ENCODE assay signal across 8 cellular contexts in the genomic region with DNA sequence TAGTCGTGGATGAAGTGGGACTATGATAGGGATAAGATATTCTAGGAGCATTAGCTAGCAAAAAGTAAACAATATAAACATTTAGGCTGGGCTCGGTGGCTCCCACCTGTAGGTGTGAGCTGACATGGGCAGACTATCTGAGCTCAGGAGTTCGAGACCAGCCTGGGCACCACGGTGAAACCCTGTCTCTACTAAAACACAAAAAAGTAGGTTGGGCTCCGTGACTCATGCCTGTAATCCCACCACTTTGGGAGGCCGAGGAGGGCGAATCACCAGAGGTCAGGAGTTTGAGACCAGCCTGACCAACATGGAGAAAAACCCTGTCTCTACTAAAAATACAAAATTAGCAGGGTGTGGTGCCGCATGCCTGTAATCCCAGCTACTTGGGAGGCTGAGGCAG. TPM values are rescaled to one million over a fixed set of nuclear protein-coding genes. Genes with fewer than 3 reads are reported as not detected.
DNase-seq lines count a peak whose midpoint lies in the region; ATAC-seq, FAIRE-seq and TF ChIP-seq lines count a peak whose summit lies in the region.
"Not testable (repeated sequence)": the region's sequence is repeated elsewhere in the genome, so short reads cannot be mapped to it uniquely, and the experiment has no call there.

No MANE protein-coding gene starts in this region.

- H3K36me3 ChIP-seq in GM23248 (ENCODE audit: low read depth) (peaks cover 94% of the 10 kb centered on the region), MG63 (peaks cover 98% of the 10 kb centered on the region), K562 (ENCODE audit: control insufficient read depth, insufficient read depth, low read length) (peaks cover 98% of the 10 kb centered on the region)

- CTCF ChIA-PET in A549 (lab: Yijun Ruan, JAX), result interaction anchor here (0.6 to 2.4 kb wide), 5 partner anchors 9 to 1891 kb away, joined by 3 to 8 read pairs (median 4); a partner anchor contains a TSS
- CTCF ChIA-PET in K562 (lab: Yijun Ruan, JAX; ENCODE audit: low intra/inter-chr PET ratio), result interaction anchor here (0.5 kb wide), 1 partner anchor 84 kb away, joined by 4 read pairs; no protein-coding TSS in a partner anchor

- H3K9me3 Mint-ChIP-seq in activated T-cell treated with anti-CD3 and anti-CD28 coated beads, Interleukin-2, amount 50 U/mL, for 24 hours; natural killer cell; stimulated activated naive B cell treated with anti-CD40 and anti-IgM and Interleukin-4, amounts not matched to agents 10 μg/mL and 1 μg/mL and 100 μg/mL, for 72 hours: not testable (repeated sequence)

- H2AFZ ChIP-seq in GM23248; K562 (ENCODE audit: low read depth, low read length): not testable (repeated sequence)

- TF ChIP-seq POLR2A in A549 (IDR thresholded peaks at IDR 0.05; ENCODE audit: low read length); K562 (conservative IDR thresholded peaks at IDR 0.05): not testable (repeated sequence)

- not testable (repeated sequence) for FAIRE-seq in A549 (lab: Jason Lieb, UNC); K562 (lab: Jason Lieb, UNC)

- peaks cover 70% of the 10 kb centered on the region for H3K4me1 Mint-ChIP-seq in activated T-cell treated with anti-CD3 and anti-CD28 coated beads, Interleukin-2, amount 50 U/mL, for 24 hours (ENCODE audit: low read depth)
- peaks cover 41 to 46% of the 10 kb centered on the region in 2 donors for H3K4me1 Mint-ChIP-seq in natural killer cell
- H3K4me1 Mint-ChIP-seq in stimulated activated naive B cell treated with anti-CD40 and anti-IgM and Interleukin-4, amounts not matched to agents 10 μg/mL and 1 μg/mL and 100 μg/mL, for 72 hours, result peaks cover 7 to 16% of the 10 kb centered on the region in 2 donors

- not testable (repeated sequence) for H3K9me1 ChIP-seq in K562 (ENCODE audit: control insufficient read depth, insufficient read depth, low read length)

- not testable (repeated sequence) for H3K27me3 ChIP-seq in GM23248 (replicated peaks; ENCODE audit: insufficient read depth); MG63; K562 (ENCODE audit: control insufficient read depth in 2 of 2, insufficient read depth in 2 of 2, low read length in 2 of 2)

- peaks cover 17% of the 10 kb centered on the region; the same call in 1 of the 2 replicates for H4K20me1 ChIP-seq in GM23248 (ENCODE audit: insufficient read depth)
- peaks cover 19% of the 10 kb centered on the region for H4K20me1 ChIP-seq in K562 (replicated peaks; ENCODE audit: control insufficient read depth, insufficient read depth, low read length)

- not testable (repeated sequence) for H3K27ac ChIP-seq in A549; K562 (ENCODE audit: extremely low read depth, low read depth, low read length)
- peak overlapping the region; percentile 55 for H3K27ac ChIP-seq in GM23248

- not testable (repeated sequence) for H3K27me3 Mint-ChIP-seq in activated T-cell treated with anti-CD3 and anti-CD28 coated beads, Interleukin-2, amount 50 U/mL, for 24 hours; natural killer cell (ENCODE audit: low read depth in 2 of 2); stimulated activated naive B cell treated with anti-CD40 and anti-IgM and Interleukin-4, amounts not matched to agents 10 μg/mL and 1 μg/mL and 100 μg/mL, for 72 hours

- H3K9me3 ChIP-seq in A549; GM23248 (ENCODE audit: low read depth); MG63; K562 (replicated peaks; ENCODE audit: control insufficient read depth, insufficient read depth, low read depth, low read length): not testable (repeated sequence)

- H3K4me2 ChIP-seq in A549; GM23248 (ENCODE audit: unreplicated experiment); K562 (ENCODE audit: insufficient read depth, low read length): not testable (repeated sequence)

- H3K36me3 Mint-ChIP-seq in activated T-cell treated with anti-CD3 and anti-CD28 coated beads, Interleukin-2, amount 50 U/mL, for 24 hours (ENCODE audit: low read depth), result peaks cover 96% of the 10 kb centered on the region
- H3K36me3 Mint-ChIP-seq in natural killer cell, result peaks cover 24% of the 10 kb centered on the region
- H3K36me3 Mint-ChIP-seq in stimulated activated naive B cell treated with anti-CD40 and anti-IgM and Interleukin-4, amounts not matched to agents 10 μg/mL and 1 μg/mL and 100 μg/mL, for 72 hours, result peaks cover 34 to 50% of the 10 kb centered on the region in 2 donors

- H3K4me3 ChIP-seq in A549; GM23248; MG63; K562; fibroblast of mammary gland (ENCODE audit: control insufficient read depth, low read depth, low read length): not testable (repeated sequence)

- TF ChIP-seq RAD21 in A549 (conservative IDR thresholded peaks at IDR 0.05 in 1 of 2, IDR thresholded peaks at IDR 0.05 in 1 of 2); K562 (CRISPR knock-in tag; conservative IDR thresholded peaks at IDR 0.05 in 1 of 2, IDR thresholded peaks at IDR 0.05 in 1 of 2): not testable (repeated sequence)

- H3K9ac ChIP-seq in GM23248, result peak overlapping the region; percentile 23; the same call in 1 of the 2 replicates
- not testable (repeated sequence) for H3K9ac ChIP-seq in K562 (ENCODE audit: insufficient read depth in 1 of 2, low read depth in 2 of 2, low read length in 2 of 2)

- POLR2A ChIA-PET in A549 (lab: Yijun Ruan, JAX) (interaction anchor here (1.7 to 1.9 kb wide), 2 partner anchors 11 to 24 kb away, joined by 7 to 15 read pairs; a partner anchor contains a TSS), K562 (lab: Yijun Ruan, JAX) (interaction anchor here (0.6 to 7.2 kb wide), 7 partner anchors 11 to 157 kb away, joined by 3 to 102 read pairs (median 5); a partner anchor contains a TSS)

- H3F3A ChIP-seq in GM23248 (ENCODE audit: insufficient read depth), result peaks cover 84% of the 10 kb centered on the region

- TF ChIP-seq CTCF in A549 (IDR thresholded peaks at IDR 0.05); K562 (IDR thresholded peaks at IDR 0.05 in 2 of 3, conservative IDR thresholded peaks at IDR 0.05 in 1 of 3; ENCODE audit: insufficient read depth in 2 of 3, low read depth in 1 of 3, low read length in 3 of 3); fibroblast of mammary gland (conservative IDR thresholded peaks at IDR 0.05; ENCODE audit: control insufficient read depth, insufficient read depth, low read depth, low read length); natural killer cell (IDR thresholded peaks at IDR 0.05): not testable (repeated sequence)

- BruUV-seq in K562 (replicated peaks; lab: Mats Ljungman, UMichigan), result not testable (repeated sequence)

- not testable (repeated sequence) for H3K9me2 ChIP-seq in GM23248 (ENCODE audit: insufficient read depth)

- H3K79me2 ChIP-seq in GM23248 (ENCODE audit: insufficient read depth), result peaks cover 100% of the 10 kb centered on the region
- H3K79me2 ChIP-seq in K562 (ENCODE audit: control insufficient read depth, insufficient read depth, low read length), result peaks cover 76% of the 10 kb centered on the region

- not testable (repeated sequence) for TF ChIP-seq EP300 in A549 (IDR thresholded peaks at IDR 0.05); K562 (IDR thresholded peaks at IDR 0.05; ENCODE audit: low read length)

- DNase-seq in A549 (ENCODE audit: low read depth in 1 of 2, low spot score in 1 of 2); K562 (ENCODE audit: extremely low read depth in 1 of 4, low spot score in 3 of 4); natural killer cell; stimulated activated naive B cell treated with anti-CD40 and anti-IgM and Interleukin-4, amounts not matched to agents 10 μg/mL and 1 μg/mL and 100 μg/mL, for 72 hours: not testable (repeated sequence)
- DNase-seq in GM23248 (peak; percentile 69), MG63 (peak; percentile 70), fibroblast of mammary gland (ENCODE audit: low read depth) (peak; percentile 35)
- peak; percentile 33 for DNase-seq in activated T-cell treated with anti-CD3 and anti-CD28 coated beads, Interleukin-2, amount 50 U/mL, for 24 hours

- 78% methylated on average over 8 of the region's 8 CpGs for WGBS in A549 (ENCODE audit: missing lambda C conversion rate)
- 63 to 68% methylated on average over 8 of the region's 8 CpGs for WGBS in GM23248 (ENCODE audit: low coverage in 1 of 2, low lambda C conversion rate in 2 of 2, missing lambda C conversion rate in 2 of 2), 2 experiments
- 88% methylated on average over 8 of the region's 8 CpGs for WGBS in K562 (ENCODE audit: insufficient coverage, low coverage, missing lambda C conversion rate)

- H3K4me1 ChIP-seq in A549; K562 (replicated peaks in 1 of 2; ENCODE audit: control insufficient read depth in 2 of 2, insufficient read depth in 2 of 2, low read length in 2 of 2): not testable (repeated sequence)
- peaks cover 19% of the 10 kb centered on the region for H3K4me1 ChIP-seq in GM23248 (ENCODE audit: insufficient read depth)

- in situ Hi-C loops in GM23248 (cut with MboI); K562 (cut with MboI): not testable (repeated sequence)

- intact Hi-C loops in K562 (cut with micrococcal nuclease); natural killer cell (cut with micrococcal nuclease): not testable (repeated sequence)

- H3K4me3 Mint-ChIP-seq in activated T-cell treated with anti-CD3 and anti-CD28 coated beads, Interleukin-2, amount 50 U/mL, for 24 hours; stimulated activated naive B cell treated with anti-CD40 and anti-IgM and Interleukin-4, amounts not matched to agents 10 μg/mL and 1 μg/mL and 100 μg/mL, for 72 hours: not testable (repeated sequence)
- H3K4me3 Mint-ChIP-seq in natural killer cell, result peak overlapping the region; percentile 49

- peak overlapping the region; percentile 86 for H3K27ac Mint-ChIP-seq in activated T-cell treated with anti-CD3 and anti-CD28 coated beads, Interleukin-2, amount 50 U/mL, for 24 hours
- H3K27ac Mint-ChIP-seq in natural killer cell, result peak overlapping the region; percentile 35 to 53
- peak overlapping the region; percentile 5 for H3K27ac Mint-ChIP-seq in stimulated activated naive B cell treated with anti-CD40 and anti-IgM and Interleukin-4, amounts not matched to agents 10 μg/mL and 1 μg/mL and 100 μg/mL, for 72 hours

- ATAC-seq in A549, result peak in 1 of 2 experiments; percentile 9; a peak in 2 of 6 replicates
- ATAC-seq in K562; natural killer cell; stimulated activated naive B cell treated with anti-CD40 and anti-IgM and Interleukin-4, amounts not matched to agents 10 μg/mL and 1 μg/mL and 100 μg/mL, for 72 hours (replicated peaks): not testable (repeated sequence)

RNA-seq across cellular contexts. Expression of a gene that starts 19.1 kb away (rescaled TPM):
- polyA plus RNA-seq in A549 (2011; rRNA removed), result 201 and 204 TPM in 2 replicates
- polyA plus RNA-seq in A549 (2012; cell fraction: cytosol; rRNA removed), result 974 and 1,231 TPM in 2 replicates
- 655 and 1,009 TPM in 2 replicates for polyA plus RNA-seq in A549 (2012; cell fraction: nucleus; rRNA removed)
- polyA plus RNA-seq in A549 (2017; fragmentation: RNase III; extraction: RNeasy Plus Mini Kit Qiagen cat#74134 plus additional on column Dnase treatment), result 365 to 430 TPM (median 425 TPM) in 3 replicates
- 20.8 and 23.3 TPM in 2 replicates for polyA minus RNA-seq in A549 (2011; rRNA and poly(A)+ RNA removed)
- 148 and 311 TPM in 2 replicates for total RNA-seq in GM23248 (2014; rRNA removed; shearing (Covaris generic))
- 525 and 543 TPM in 2 replicates for polyA plus RNA-seq in GM23248 (2016; fragmentation: Nextera tagmentation; extraction: Ambion mirVana)
- 143 and 318 TPM in 2 replicates for total RNA-seq in MG63 (2014; rRNA removed; shearing (Covaris generic); ENCODE audit: low replicate concordance)
- total RNA-seq in K562 (2011; cell fraction: chromatin; rRNA removed; ENCODE audit: low replicate concordance), result 8.1 and 30.8 TPM in 2 replicates
- total RNA-seq in K562 (2011; cell fraction: nucleolus; rRNA removed), result 77.2 and 84.6 TPM in 2 replicates
- 53.4 and 57.0 TPM in 2 replicates for total RNA-seq in K562 (2011; cell fraction: nucleoplasm; rRNA removed)
- total RNA-seq in K562 (2014; rRNA removed), result 422 and 571 TPM in 2 replicates
- 46.5 and 50.1 TPM in 2 replicates for total RNA-seq in K562 (2014; rRNA removed; fragmentation: Illumina TruSeq; extraction: Trizol)
- total RNA-seq in K562 (2015; rRNA removed; fragmentation: Illumina TruSeq; extraction: Trizol), result 137 and 139 TPM in 2 replicates
- 217 and 226 TPM in 2 replicates for total RNA-seq in K562 (2021)
- 179 and 193 TPM in 2 replicates for polyA plus RNA-seq in K562 (2011; rRNA removed)
- 657 and 854 TPM in 2 replicates for polyA plus RNA-seq in K562 (2011; cell fraction: cytosol; rRNA removed)
- polyA plus RNA-seq in K562 (2011; cell fraction: nucleus; rRNA removed), result 234 and 309 TPM in 2 replicates
- 288 and 480 TPM in 2 replicates for polyA plus RNA-seq in K562 (2012)
- polyA plus RNA-seq in K562 (2014; fragmentation: Illumina TruSeq; extraction: Trizol), result 31.8 and 117 TPM in 2 replicates
- 100 to 1,000 TPM; 635 to 741 TPM for polyA plus RNA-seq in K562 (2014; fragmentation: Nextera tagmentation; extraction: Ambion mirVana)
- polyA plus RNA-seq in K562 (2014; rRNA removed), result 433 and 559 TPM in 2 replicates
- polyA minus RNA-seq in K562 (2011; rRNA and poly(A)+ RNA removed), result 18.5 and 28.9 TPM in 2 replicates
- 43.7 and 68.4 TPM in 2 replicates for polyA minus RNA-seq in K562 (2011; cell fraction: cytosol; rRNA and poly(A)+ RNA removed)
- polyA minus RNA-seq in K562 (2011; cell fraction: nucleus; rRNA and poly(A)+ RNA removed), result 21.0 and 24.8 TPM in 2 replicates
- total RNA-seq in natural killer cell, result 10 to 100 TPM; 38.3 to 49.7 (median 40.5) TPM

RNA-seq across cellular contexts. Expression of a gene that starts 19.2 kb away (rescaled TPM):
- polyA plus RNA-seq in A549 (2011; rRNA removed) (50.5 and 72.0 TPM in 2 replicates), A549 (2017; fragmentation: RNase III; extraction: RNeasy Plus Mini Kit Qiagen cat#74134 plus additional on column Dnase treatment) (39.2 to 44.0 TPM (median 39.5 TPM) in 3 replicates), GM23248 (2016; fragmentation: Nextera tagmentation; extraction: Ambion mirVana) (31.5 and 33.3 TPM in 2 replicates), K562 (2011; rRNA removed) (72.2 and 76.3 TPM in 2 replicates), K562 (2014; fragmentation: Illumina TruSeq; extraction: Trizol) (48.0 and 51.9 TPM in 2 replicates), K562 (2014; fragmentation: Nextera tagmentation; extraction: Ambion mirVana) (10 to 100 TPM; 11.5 to 13.9 TPM), K562 (2014; rRNA removed) (84.8 and 94.6 TPM in 2 replicates)
- polyA plus RNA-seq in A549 (2012; cell fraction: cytosol; rRNA removed), result 69.8 and 103 TPM in 2 replicates
- 47.8 and 55.9 TPM in 2 replicates for polyA plus RNA-seq in A549 (2012; cell fraction: nucleus; rRNA removed)
- polyA minus RNA-seq in A549 (2011; rRNA and poly(A)+ RNA removed), result 29.8 and 35.3 TPM in 2 replicates
- 35.8 and 56.9 TPM in 2 replicates for total RNA-seq in GM23248 (2014; rRNA removed; shearing (Covaris generic))
- total RNA-seq in MG63 (2014; rRNA removed; shearing (Covaris generic); ENCODE audit: low replicate concordance), result 94.3 and 130 TPM in 2 replicates
- total RNA-seq in K562 (2011; cell fraction: chromatin; rRNA removed; ENCODE audit: low replicate concordance), result 52.4 and 75.5 TPM in 2 replicates
- 59.4 and 63.0 TPM in 2 replicates for total RNA-seq in K562 (2011; cell fraction: nucleolus; rRNA removed)
- total RNA-seq in K562 (2011; cell fraction: nucleoplasm; rRNA removed), result 55.7 and 62.0 TPM in 2 replicates
- total RNA-seq in K562 (2014; rRNA removed) (45.0 and 59.4 TPM in 2 replicates), K562 (2014; rRNA removed; fragmentation: Illumina TruSeq; extraction: Trizol) (41.0 and 41.8 TPM in 2 replicates), K562 (2015; rRNA removed; fragmentation: Illumina TruSeq; extraction: Trizol) (34.1 and 34.7 TPM in 2 replicates), K562 (2021) (47.1 and 52.5 TPM in 2 replicates), natural killer cell (10 to 100 TPM; 11.3 to 20.8 (median 16.0) TPM)
- 84.5 and 124 TPM in 2 replicates for polyA plus RNA-seq in K562 (2011; cell fraction: cytosol; rRNA removed)
- 63.6 and 64.2 TPM in 2 replicates for polyA plus RNA-seq in K562 (2011; cell fraction: nucleus; rRNA removed)
- 27.4 and 33.4 TPM in 2 replicates for polyA plus RNA-seq in K562 (2012)
- polyA minus RNA-seq in K562 (2011; rRNA and poly(A)+ RNA removed), result 45.8 and 53.4 TPM in 2 replicates
- polyA minus RNA-seq in K562 (2011; cell fraction: cytosol; rRNA and poly(A)+ RNA removed), result 19.5 and 21.2 TPM in 2 replicates
- 21.2 and 21.4 TPM in 2 replicates for polyA minus RNA-seq in K562 (2011; cell fraction: nucleus; rRNA and poly(A)+ RNA removed)

RNA-seq across cellular contexts. Expression of a gene that starts 23.7 kb away (rescaled TPM):
- polyA plus RNA-seq in A549 (2011; rRNA removed) (127 and 264 TPM in 2 replicates), A549 (2017; fragmentation: RNase III; extraction: RNeasy Plus Mini Kit Qiagen cat#74134 plus additional on column Dnase treatment) (199 to 212 TPM (median 201 TPM) in 3 replicates), GM23248 (2016; fragmentation: Nextera tagmentation; extraction: Ambion mirVana) (227 and 270 TPM in 2 replicates), K562 (2011; rRNA removed) (187 and 191 TPM in 2 replicates), K562 (2014; fragmentation: Illumina TruSeq; extraction: Trizol) (213 and 218 TPM in 2 replicates), K562 (2014; fragmentation: Nextera tagmentation; extraction: Ambion mirVana) (100 to 1,000 TPM; 143 to 198 TPM), K562 (2014; rRNA removed) (212 and 228 TPM in 2 replicates)
- 38.9 and 39.1 TPM in 2 replicates for polyA plus RNA-seq in A549 (2012; cell fraction: cytosol; rRNA removed)
- 84.4 and 148 TPM in 2 replicates for polyA plus RNA-seq in A549 (2012; cell fraction: nucleus; rRNA removed)
- 104 and 116 TPM in 2 replicates for polyA minus RNA-seq in A549 (2011; rRNA and poly(A)+ RNA removed)
- total RNA-seq in GM23248 (2014; rRNA removed; shearing (Covaris generic)), result 247 and 390 TPM in 2 replicates
- total RNA-seq in MG63 (2014; rRNA removed; shearing (Covaris generic); ENCODE audit: low replicate concordance), result 273 and 328 TPM in 2 replicates
- 377 and 1,084 TPM in 2 replicates for total RNA-seq in K562 (2011; cell fraction: chromatin; rRNA removed; ENCODE audit: low replicate concordance)
- 154 and 218 TPM in 2 replicates for total RNA-seq in K562 (2011; cell fraction: nucleolus; rRNA removed)
- total RNA-seq in K562 (2011; cell fraction: nucleoplasm; rRNA removed), result 345 and 673 TPM in 2 replicates
- total RNA-seq in K562 (2014; rRNA removed) (241 and 314 TPM in 2 replicates), K562 (2014; rRNA removed; fragmentation: Illumina TruSeq; extraction: Trizol) (305 and 330 TPM in 2 replicates), K562 (2015; rRNA removed; fragmentation: Illumina TruSeq; extraction: Trizol) (297 and 319 TPM in 2 replicates), K562 (2021) (241 and 250 TPM in 2 replicates), natural killer cell (1,000 to 10,000 TPM; 1,431 to 1,555 (median 1,445) TPM)
- polyA plus RNA-seq in K562 (2011; cell fraction: cytosol; rRNA removed), result 33.0 and 80.4 TPM in 2 replicates
- polyA plus RNA-seq in K562 (2011; cell fraction: nucleus; rRNA removed), result 662 and 820 TPM in 2 replicates
- 185 and 194 TPM in 2 replicates for polyA plus RNA-seq in K562 (2012)
- polyA minus RNA-seq in K562 (2011; rRNA and poly(A)+ RNA removed), result 178 and 203 TPM in 2 replicates
- polyA minus RNA-seq in K562 (2011; cell fraction: cytosol; rRNA and poly(A)+ RNA removed), result 67.8 and 77.2 TPM in 2 replicates
- 241 and 336 TPM in 2 replicates for polyA minus RNA-seq in K562 (2011; cell fraction: nucleus; rRNA and poly(A)+ RNA removed)

RNA-seq across cellular contexts. Expression of a gene that starts 53.5 kb away (rescaled TPM):
- polyA plus RNA-seq in A549 (2011; rRNA removed), result 27.9 and 32.8 TPM in 2 replicates
- 18.6 and 19.1 TPM in 2 replicates for polyA plus RNA-seq in A549 (2012; cell fraction: cytosol; rRNA removed)
- polyA plus RNA-seq in A549 (2012; cell fraction: nucleus; rRNA removed), result 19.9 and 33.1 TPM in 2 replicates
- polyA plus RNA-seq in A549 (2017; fragmentation: RNase III; extraction: RNeasy Plus Mini Kit Qiagen cat#74134 plus additional on column Dnase treatment), result 23.8 to 24.9 TPM (median 24.0 TPM) in 3 replicates
- 30.8 and 40.1 TPM in 2 replicates for polyA minus RNA-seq in A549 (2011; rRNA and poly(A)+ RNA removed)
- 23.3 and 25.0 TPM in 2 replicates for total RNA-seq in GM23248 (2014; rRNA removed; shearing (Covaris generic))
- polyA plus RNA-seq in GM23248 (2016; fragmentation: Nextera tagmentation; extraction: Ambion mirVana), result 35.4 and 37.4 TPM in 2 replicates
- total RNA-seq in MG63 (2014; rRNA removed; shearing (Covaris generic); ENCODE audit: low replicate concordance), result 50.5 and 57.7 TPM in 2 replicates
- 82.3 and 150 TPM in 2 replicates for total RNA-seq in K562 (2011; cell fraction: chromatin; rRNA removed; ENCODE audit: low replicate concordance)
- 62.7 and 66.5 TPM in 2 replicates for total RNA-seq in K562 (2011; cell fraction: nucleolus; rRNA removed)
- total RNA-seq in K562 (2011; cell fraction: nucleoplasm; rRNA removed), result 101 and 125 TPM in 2 replicates
- total RNA-seq in K562 (2014; rRNA removed), result 54.2 and 60.3 TPM in 2 replicates
- total RNA-seq in K562 (2014; rRNA removed; fragmentation: Illumina TruSeq; extraction: Trizol), result 77.2 and 85.9 TPM in 2 replicates
- 63.2 and 66.1 TPM in 2 replicates for total RNA-seq in K562 (2015; rRNA removed; fragmentation: Illumina TruSeq; extraction: Trizol)
- 49.9 and 55.1 TPM in 2 replicates for total RNA-seq in K562 (2021)
- polyA plus RNA-seq in K562 (2011; rRNA removed), result 35.7 and 49.9 TPM in 2 replicates
- 31.1 and 34.8 TPM in 2 replicates for polyA plus RNA-seq in K562 (2011; cell fraction: cytosol; rRNA removed)
- polyA plus RNA-seq in K562 (2011; cell fraction: nucleus; rRNA removed), result 30.2 and 32.2 TPM in 2 replicates
- 43.2 and 96.3 TPM in 2 replicates for polyA plus RNA-seq in K562 (2012)
- 70.7 and 75.0 TPM in 2 replicates for polyA plus RNA-seq in K562 (2014; fragmentation: Illumina TruSeq; extraction: Trizol)
- 100 to 1,000 TPM; 178 to 196 TPM for polyA plus RNA-seq in K562 (2014; fragmentation: Nextera tagmentation; extraction: Ambion mirVana)
- 83.3 and 86.9 TPM in 2 replicates for polyA plus RNA-seq in K562 (2014; rRNA removed)
- 59.5 and 68.3 TPM in 2 replicates for polyA minus RNA-seq in K562 (2011; rRNA and poly(A)+ RNA removed)
- polyA minus RNA-seq in K562 (2011; cell fraction: cytosol; rRNA and poly(A)+ RNA removed), result 24.5 and 25.3 TPM in 2 replicates
- 17.8 and 39.2 TPM in 2 replicates for polyA minus RNA-seq in K562 (2011; cell fraction: nucleus; rRNA and poly(A)+ RNA removed)
- 100 to 1,000 TPM; 151 to 165 (median 161) TPM for total RNA-seq in natural killer cell

RNA-seq across cellular contexts. Expression of a gene that starts 53.6 kb away (rescaled TPM):
- polyA plus RNA-seq in A549 (2011; rRNA removed), result 180 and 199 TPM in 2 replicates
- 293 and 348 TPM in 2 replicates for polyA plus RNA-seq in A549 (2012; cell fraction: cytosol; rRNA removed)
- 558 and 578 TPM in 2 replicates for polyA plus RNA-seq in A549 (2012; cell fraction: nucleus; rRNA removed)
- 210 to 244 TPM (median 239 TPM) in 3 replicates for polyA plus RNA-seq in A549 (2017; fragmentation: RNase III; extraction: RNeasy Plus Mini Kit Qiagen cat#74134 plus additional on column Dnase treatment)
- 200 and 245 TPM in 2 replicates for polyA minus RNA-seq in A549 (2011; rRNA and poly(A)+ RNA removed)
- 172 and 205 TPM in 2 replicates for total RNA-seq in GM23248 (2014; rRNA removed; shearing (Covaris generic))
- 166 and 178 TPM in 2 replicates for polyA plus RNA-seq in GM23248 (2016; fragmentation: Nextera tagmentation; extraction: Ambion mirVana)
- total RNA-seq in MG63 (2014; rRNA removed; shearing (Covaris generic); ENCODE audit: low replicate concordance), result 284 and 335 TPM in 2 replicates
- total RNA-seq in K562 (2011; cell fraction: chromatin; rRNA removed; ENCODE audit: low replicate concordance), result 182 and 323 TPM in 2 replicates
- total RNA-seq in K562 (2011; cell fraction: nucleolus; rRNA removed), result 205 and 207 TPM in 2 replicates
- 200 and 207 TPM in 2 replicates for total RNA-seq in K562 (2011; cell fraction: nucleoplasm; rRNA removed)
- total RNA-seq in K562 (2014; rRNA removed), result 54.4 and 83.8 TPM in 2 replicates
- total RNA-seq in K562 (2014; rRNA removed; fragmentation: Illumina TruSeq; extraction: Trizol), result 39.7 and 42.2 TPM in 2 replicates
- total RNA-seq in K562 (2015; rRNA removed; fragmentation: Illumina TruSeq; extraction: Trizol), result 41.9 and 42.1 TPM in 2 replicates
- total RNA-seq in K562 (2021), result 102 and 105 TPM in 2 replicates
- 72.9 and 80.0 TPM in 2 replicates for polyA plus RNA-seq in K562 (2011; rRNA removed)
- 124 and 164 TPM in 2 replicates for polyA plus RNA-seq in K562 (2011; cell fraction: cytosol; rRNA removed)
- polyA plus RNA-seq in K562 (2011; cell fraction: nucleus; rRNA removed), result 322 and 336 TPM in 2 replicates
- 98.9 and 128 TPM in 2 replicates for polyA plus RNA-seq in K562 (2012)
- polyA plus RNA-seq in K562 (2014; fragmentation: Illumina TruSeq; extraction: Trizol), result 68.6 and 69.8 TPM in 2 replicates
- 10 to 100 TPM; 45.5 to 56.0 TPM for polyA plus RNA-seq in K562 (2014; fragmentation: Nextera tagmentation; extraction: Ambion mirVana)
- 56.0 and 65.2 TPM in 2 replicates for polyA plus RNA-seq in K562 (2014; rRNA removed)
- polyA minus RNA-seq in K562 (2011; rRNA and poly(A)+ RNA removed), result 46.6 and 66.8 TPM in 2 replicates
- 46.7 and 82.3 TPM in 2 replicates for polyA minus RNA-seq in K562 (2011; cell fraction: cytosol; rRNA and poly(A)+ RNA removed)
- polyA minus RNA-seq in K562 (2011; cell fraction: nucleus; rRNA and poly(A)+ RNA removed), result 66.4 and 92.3 TPM in 2 replicates
- total RNA-seq in natural killer cell, result 100 to 1,000 TPM; 298 to 342 (median 334) TPM

Comparison
In these comparisons a context has a peak if more than half of its experiments do, and no peak if none do; other contexts are left out.
1. H3K27ac Mint-ChIP-seq: peak in every context shown above with its lines; median percentile 86 in activated T-cell treated with anti-CD3 and anti-CD28 coated beads, Interleukin-2, amount 50 U/mL, for 24 hours; 44 in natural killer cell; 5 in stimulated activated naive B cell treated with anti-CD40 and anti-IgM and Interleukin-4, amounts not matched to agents 10 μg/mL and 1 μg/mL and 100 μg/mL, for 72 hours.